Comparison of ENCODE assay signal across 11 cellular contexts in genomic region chr17:2904135-2904534, GRCh38.
DNase-seq lines count a peak whose midpoint lies in the region; ATAC-seq, FAIRE-seq and TF ChIP-seq lines count a peak whose summit lies in the region.
"Had no signal": no experiment of that assay in that cellular context is flagged by ENCODE, and none has a peak within 500 bp of the region (broad histone marks: within the 10 kb centered on the region; RNA-seq: fewer than 3 reads in every experiment).

No MANE protein-coding gene starts in this region.

- no peak overlapping the region for H3K27ac Mint-ChIP-seq in natural killer cell treated with Interleukin-12 subunit alpha and Interleukin-12 subunit beta and Interleukin-15 and Interleukin-18, amount 100 ng/mL, for 72 hours
- H3K27ac Mint-ChIP-seq in naive thymus-derived CD8-positive, alpha-beta T cell: no peak overlapping the region
- H3K27ac Mint-ChIP-seq: CD4-positive, alpha-beta T cell had no signal

- TF ChIP-seq POLR2A in GM12891 (IDR thresholded peaks at IDR 0.05; ENCODE audit: low read depth, low read length) (no peak), GM12892 (IDR thresholded peaks at IDR 0.05; ENCODE audit: low read depth, low read length) (no peak)

- H3K36me3 Mint-ChIP-seq in natural killer cell treated with Interleukin-12 subunit alpha and Interleukin-12 subunit beta and Interleukin-15 and Interleukin-18, amount 100 ng/mL, for 72 hours: peaks cover 21% of the 10 kb centered on the region
- H3K36me3 Mint-ChIP-seq in naive thymus-derived CD8-positive, alpha-beta T cell: peaks cover 4 to 18% (median 9%) of the 10 kb centered on the region in 3 donors

- peaks cover 40 to 47% of the 10 kb centered on the region in 2 donors for H3K4me1 Mint-ChIP-seq in natural killer cell treated with Interleukin-12 subunit alpha and Interleukin-12 subunit beta and Interleukin-15 and Interleukin-18, amount 100 ng/mL, for 72 hours (ENCODE audit: low read depth in 2 of 2)
- peaks cover 0 to 18% (median 7%) of the 10 kb centered on the region in 4 donors for H3K4me1 Mint-ChIP-seq in naive thymus-derived CD8-positive, alpha-beta T cell

- H3K4me3 Mint-ChIP-seq in natural killer cell treated with Interleukin-12 subunit alpha and Interleukin-12 subunit beta and Interleukin-15 and Interleukin-18, amount 100 ng/mL, for 72 hours: peak overlapping the region; percentile 8
- H3K4me3 Mint-ChIP-seq in naive thymus-derived CD8-positive, alpha-beta T cell: no peak overlapping the region
- H3K4me3 Mint-ChIP-seq: CD4-positive, alpha-beta T cell; effector memory CD8-positive, alpha-beta T cell had no signal

- peaks cover 9% of the 10 kb centered on the region for H3K9me3 Mint-ChIP-seq in natural killer cell treated with Interleukin-12 subunit alpha and Interleukin-12 subunit beta and Interleukin-15 and Interleukin-18, amount 100 ng/mL, for 72 hours
- peaks cover 0 to 2% (median 0%) of the 10 kb centered on the region in 9 donors for H3K9me3 Mint-ChIP-seq in naive thymus-derived CD8-positive, alpha-beta T cell
- H3K9me3 Mint-ChIP-seq: CD4-positive, alpha-beta T cell; effector memory CD8-positive, alpha-beta T cell had no signal

- POLR2A ChIA-PET in naive thymus-derived CD8-positive, alpha-beta T cell (lab: Charles Lee): no interaction called here

- no peak for ATAC-seq in natural killer cell treated with Interleukin-12 subunit alpha and Interleukin-12 subunit beta and Interleukin-15 and Interleukin-18, amount 100 ng/mL, for 72 hours
- ATAC-seq in naive thymus-derived CD8-positive, alpha-beta T cell: no peak
- ATAC-seq: effector memory CD8-positive, alpha-beta T cell had no signal

- no peaks in the 10 kb centered on the region for H3K27me3 Mint-ChIP-seq in natural killer cell treated with Interleukin-12 subunit alpha and Interleukin-12 subunit beta and Interleukin-15 and Interleukin-18, amount 100 ng/mL, for 72 hours
- peaks cover 0 to 2% (median 0%) of the 10 kb centered on the region in 5 donors for H3K27me3 Mint-ChIP-seq in naive thymus-derived CD8-positive, alpha-beta T cell
- H3K27me3 Mint-ChIP-seq: CD4-positive, alpha-beta T cell; effector memory CD8-positive, alpha-beta T cell had no signal

- FAIRE-seq in GM12891 (lab: Jason Lieb, UNC) (no peak), GM12892 (lab: Jason Lieb, UNC) (no peak)

- DNase-seq in DMS 273 treated with DMSO at 0.1 percent for 48 hours (lab: John Stamatoyannopoulos, UW): peak; percentile 46
- DNase-seq in NCI-H510A (lab: John Stamatoyannopoulos, UW): peak; percentile 20
- peak; percentile 27 for DNase-seq in glomerular visceral epithelial cell (ENCODE audit: extremely low spot score)
- no peak for DNase-seq in natural killer cell treated with Interleukin-12 subunit alpha and Interleukin-12 subunit beta and Interleukin-15 and Interleukin-18, amount 100 ng/mL, for 72 hours (ENCODE audit: low spot score)
- DNase-seq in naive thymus-derived CD8-positive, alpha-beta T cell: no peak
- no peak for DNase-seq in GM12891 (ENCODE audit: insufficient read length, low spot score)
- no peak for DNase-seq in GM12892 (ENCODE audit: insufficient read length)
- DNase-seq in HuH-7.5 (ENCODE audit: low spot score): no peak
- DNase-seq: CD4-positive, alpha-beta T cell; effector memory CD8-positive, alpha-beta T cell; islet precursor cell had no signal

TF ChIP-seq in GM12891, 5 proteins besides CTCF, POLR2A, EP300 and RAD21:
- TF ChIP-seq POU2F2 (IDR thresholded peaks at IDR 0.05; ENCODE audit: low read depth, low read length) (no peak), POLR2AphosphoS5 (IDR thresholded peaks at IDR 0.05; ENCODE audit: low read depth, low read length) (no peak), SPI1 (IDR thresholded peaks at IDR 0.05; ENCODE audit: low read depth, low read length) (no peak), PAX5 (IDR thresholded peaks at IDR 0.05; ENCODE audit: insufficient read depth, low read length, severe bottlenecking) (no peak), TAF1 (IDR thresholded peaks at IDR 0.05; ENCODE audit: low read depth, low read length) (no peak)
TF ChIP-seq in GM12891: peak in this region for 0.

Comparison
In these comparisons a context has a peak if more than half of its experiments do, and no peak if none do; other contexts are left out.
1. DNase-seq: peak in DMS 273 treated with DMSO at 0.1 percent for 48 hours (single experiment), NCI-H510A (single experiment) and glomerular visceral epithelial cell (single experiment); none in natural killer cell treated with Interleukin-12 subunit alpha and Interleukin-12 subunit beta and Interleukin-15 and Interleukin-18, amount 100 ng/mL, for 72 hours (single experiment), naive thymus-derived CD8-positive, alpha-beta T cell (0 of 10), GM12891 (single experiment), GM12892 (single experiment) and HuH-7.5 (single experiment).